32 cellular contexts compared by ENCODE assay signal in genomic region chr2:111164078-111164477, GRCh38.
"Had no signal": no experiment of that assay in that cellular context is flagged by ENCODE, and none has a peak within 500 bp of the region (broad histone marks: within the 10 kb centered on the region; RNA-seq: fewer than 3 reads in every experiment).

No MANE protein-coding gene starts in this region.

- H3K27me3 Mint-ChIP-seq: activated naive CD8-positive, alpha-beta T cell treated with anti-CD3 and anti-CD28 coated beads, Interleukin-2, amount 10 ng/mL, durations not matched to agents 7 days and 5 days; effector memory CD8-positive, alpha-beta T cell; naive B cell; stimulated activated naive CD8-positive, alpha-beta T cell treated with anti-CD3 and anti-CD28 coated beads, Interleukin-15, Interleukin-2, amounts not matched to agents 100 ng/mL and 50 ng/mL, for 24 hours; type B pancreatic cell had no signal

- H3K9me3 ChIP-seq: heart left ventricle, pancreas, prostate gland, uterus had no signal

- H3K27ac Mint-ChIP-seq: activated naive CD4-positive, alpha-beta T cell treated with anti-CD3 and anti-CD28 coated beads, Interleukin-2, amount 10 ng/mL, durations not matched to agents 7 days and 5 days; activated naive CD8-positive, alpha-beta T cell treated with anti-CD3 and anti-CD28 coated beads, Interleukin-2, amount 10 ng/mL, durations not matched to agents 7 days and 5 days; activated T-cell treated with anti-CD3 and anti-CD28 coated beads, Interleukin-2, amount 50 U/mL, for 24 hours; mesothelial cell of epicardium; stimulated activated effector memory CD8-positive, alpha-beta T cell treated with anti-CD3 and anti-CD28 coated beads, Interleukin-12 subunit alpha, Interleukin-12 subunit beta, amount 100 ng/mL, for 72 hours; stimulated activated naive CD8-positive, alpha-beta T cell treated with anti-CD3 and anti-CD28 coated beads, Interleukin-15, Interleukin-2, amounts not matched to agents 100 ng/mL and 50 ng/mL, for 24 hours; T-helper 2 cell treated with Interferon-gamma antibody and Interleukin-4, amounts not matched to agents 5 μg/mL and 100 μg/mL, for 36 hours; type B pancreatic cell had no signal

- H3K27ac ChIP-seq: brain microvascular endothelial cell, heart left ventricle, pancreas, prostate gland, skin epidermis, uterus had no signal

- H3K27me3 ChIP-seq: brain microvascular endothelial cell, heart left ventricle, pancreas, uterus had no signal

- H3K36me3 ChIP-seq: brain microvascular endothelial cell, uterus had no signal

- H3K4me3 Mint-ChIP-seq: activated naive CD4-positive, alpha-beta T cell treated with anti-CD3 and anti-CD28 coated beads, Interleukin-2, amount 10 ng/mL, durations not matched to agents 7 days and 5 days; activated naive CD8-positive, alpha-beta T cell treated with anti-CD3 and anti-CD28 coated beads, Interleukin-2, amount 10 ng/mL, durations not matched to agents 7 days and 5 days; activated T-cell treated with anti-CD3 and anti-CD28 coated beads, Interleukin-2, amount 50 U/mL, for 24 hours; effector memory CD8-positive, alpha-beta T cell; mesothelial cell of epicardium; stimulated activated effector memory CD8-positive, alpha-beta T cell treated with anti-CD3 and anti-CD28 coated beads, Interleukin-12 subunit alpha, Interleukin-12 subunit beta, amount 100 ng/mL, for 72 hours; stimulated activated naive CD8-positive, alpha-beta T cell treated with anti-CD3 and anti-CD28 coated beads, Interleukin-15, Interleukin-2, amounts not matched to agents 100 ng/mL and 50 ng/mL, for 24 hours; T-helper 2 cell treated with Interferon-gamma antibody and Interleukin-4, amounts not matched to agents 5 μg/mL and 100 μg/mL, for 36 hours; type B pancreatic cell had no signal

- DNase-seq: activated CD4-positive, alpha-beta T cell treated with anti-CD3 and anti-CD28 coated beads for 4 hours; activated CD4-positive, alpha-beta T cell treated with anti-CD3 and anti-CD28 coated beads, Interleukin-2, amount 50 U/mL, for 48 hours; activated CD8-positive, alpha-beta memory T cell treated with anti-CD3 and anti-CD28 coated beads for 24 hours; activated gamma-delta T cell; activated naive CD4-positive, alpha-beta T cell treated with anti-CD3 and anti-CD28 coated beads, Interleukin-2, amount 10 ng/mL, durations not matched to agents 7 days and 5 days; activated naive CD8-positive, alpha-beta T cell treated with anti-CD3 and anti-CD28 coated beads, Interleukin-2, amount 10 ng/mL, durations not matched to agents 7 days and 5 days; activated T-cell treated with anti-CD3 and anti-CD28 coated beads, Interleukin-2, amount 50 U/mL, for 24 hours; amniotic stem cell; brain microvascular endothelial cell; cortex of kidney; effector memory CD8-positive, alpha-beta T cell; foreskin fibroblast; heart left ventricle; hypothalamus; kidney; left colon; mammary epithelial cell; naive B cell; nucleus accumbens; pancreas; retina; stimulated activated CD4-positive, alpha-beta T cell treated with anti-CD3 and anti-CD28 coated beads, Interleukin-4, amount 100 ng/mL, for 24 hours; substantia nigra; T-helper 1 cell; uterus had no signal

- H3K9me3 Mint-ChIP-seq: activated naive CD4-positive, alpha-beta T cell treated with anti-CD3 and anti-CD28 coated beads, Interleukin-2, amount 10 ng/mL, durations not matched to agents 7 days and 5 days; activated naive CD8-positive, alpha-beta T cell treated with anti-CD3 and anti-CD28 coated beads, Interleukin-2, amount 10 ng/mL, durations not matched to agents 7 days and 5 days; activated T-cell treated with anti-CD3 and anti-CD28 coated beads, Interleukin-2, amount 50 U/mL, for 24 hours; effector memory CD8-positive, alpha-beta T cell; mesothelial cell of epicardium; naive B cell; stimulated activated effector memory CD8-positive, alpha-beta T cell treated with anti-CD3 and anti-CD28 coated beads, Interleukin-12 subunit alpha, Interleukin-12 subunit beta, amount 100 ng/mL, for 72 hours; stimulated activated naive CD8-positive, alpha-beta T cell treated with anti-CD3 and anti-CD28 coated beads, Interleukin-15, Interleukin-2, amounts not matched to agents 100 ng/mL and 50 ng/mL, for 24 hours; T-helper 2 cell treated with Interferon-gamma antibody and Interleukin-4, amounts not matched to agents 5 μg/mL and 100 μg/mL, for 36 hours; type B pancreatic cell had no signal

- H3K4me1 ChIP-seq: prostate gland, uterus had no signal

- H3K4me3 ChIP-seq: heart left ventricle, pancreas, prostate gland, skin epidermis, uterus had no signal
